In genomic region chr12:12282761-12283160, GRCh38 we compare ENCODE assay signal across 16 cellular contexts. TPM values are rescaled to one million over a fixed set of nuclear protein-coding genes. Genes with fewer than 3 reads are reported as not detected.
DNase-seq lines count a peak whose midpoint lies in the region; ATAC-seq and TF ChIP-seq lines count a peak whose summit lies in the region.
"Had no signal": no experiment of that assay in that cellular context is flagged by ENCODE, and none has a peak within 500 bp of the region (broad histone marks: within the 10 kb centered on the region; RNA-seq: fewer than 3 reads in every experiment).

No MANE protein-coding gene starts in this region.

- 53% methylated on average over 5 of the region's 5 CpGs for WGBS in HUES64
- WGBS in mammary epithelial cell (ENCODE audit: low coverage, missing lambda C conversion rate) = 4% methylated on average over 5 of the region's 5 CpGs

- in situ Hi-C loops in mammary epithelial cell (cut with MboI; ENCODE audit: low sequenced_read_pairs in 2 of 2) = no loop called here

- POLR2A ChIA-PET in A673 (lab: Charles Lee; ENCODE audit: low non-redundant PET) = no interaction called here

- ATAC-seq in HG02852 (IDR thresholded peaks at IDR 0.05; ENCODE audit: unreplicated experiment) (no peak), HG02759 (IDR thresholded peaks at IDR 0.05; ENCODE audit: unreplicated experiment) (no peak), HG03095 (IDR thresholded peaks at IDR 0.05; ENCODE audit: unreplicated experiment) (no peak)

- H3K27ac ChIP-seq in A673 (ENCODE audit: low read depth, low read length, poor library complexity, severe bottlenecking) (peak overlapping the region; percentile 60), HUES64 (ENCODE audit: low read depth, low read length) (peak overlapping the region; percentile 31; the same call in 1 of the 2 replicates), mammary epithelial cell (ENCODE audit: insufficient read depth, low read depth, low read length) (no peak overlapping the region)
- H3K27ac ChIP-seq: esophagus squamous epithelium, transverse colon, VCaP had no signal

- peaks cover 4% of the 10 kb centered on the region for H3K9me3 ChIP-seq in A673 (ENCODE audit: low read depth, low read length, poor library complexity, severe bottlenecking)
- no peaks in the 10 kb centered on the region for H3K9me3 ChIP-seq in HUES64 (ENCODE audit: insufficient read depth, low read depth, low read length)
- no peaks in the 10 kb centered on the region for H3K9me3 ChIP-seq in mammary epithelial cell (replicated peaks; ENCODE audit: insufficient read depth, low read length)
- H3K9me3 ChIP-seq: esophagus squamous epithelium, transverse colon had no signal

- H3K4me2 ChIP-seq in mammary epithelial cell (ENCODE audit: insufficient read depth, low read depth, low read length) = no peak overlapping the region

- peak overlapping the region; percentile 1 for H3K4me3 ChIP-seq in A673 (ENCODE audit: low read depth, low read length, poor library complexity, severe bottlenecking)
- H3K4me3 ChIP-seq in HUES64 (ENCODE audit: low read length) = no peak overlapping the region
- no peak overlapping the region for H3K4me3 ChIP-seq in mammary epithelial cell (replicated peaks in 1 of 3; ENCODE audit: insufficient read depth in 1 of 3, low read depth in 2 of 3, low read length in 3 of 3)
- H3K4me3 ChIP-seq: esophagus squamous epithelium, transverse colon had no signal

- no peaks in the 10 kb centered on the region for H3K79me2 ChIP-seq in mammary epithelial cell (ENCODE audit: insufficient read depth, low read length)

- peaks cover 31% of the 10 kb centered on the region for H3K4me1 ChIP-seq in A673 (ENCODE audit: insufficient read depth, low read length, poor library complexity, severe bottlenecking)
- peaks cover 35% of the 10 kb centered on the region for H3K4me1 ChIP-seq in HUES64 (ENCODE audit: insufficient read depth, low read length)
- peaks cover 4% of the 10 kb centered on the region for H3K4me1 ChIP-seq in mammary epithelial cell (ENCODE audit: insufficient read depth, low read length)
- H3K4me1 ChIP-seq: transverse colon had no signal

- H3K27me3 ChIP-seq in A673 (replicated peaks; ENCODE audit: insufficient read depth, low read depth, low read length, poor library complexity) = no peaks in the 10 kb centered on the region
- no peaks in the 10 kb centered on the region for H3K27me3 ChIP-seq in HUES64 (ENCODE audit: insufficient read depth, low read length)
- no peaks in the 10 kb centered on the region for H3K27me3 ChIP-seq in mammary epithelial cell (ENCODE audit: insufficient read depth, low read length)
- H3K27me3 ChIP-seq: transverse colon had no signal

- TF ChIP-seq CTCF in A673 (conservative IDR thresholded peaks at IDR 0.05; ENCODE audit: low read depth, low read length) (no peak), mammary epithelial cell (conservative IDR thresholded peaks at IDR 0.05 in 1 of 2, IDR thresholded peaks at IDR 0.05 in 1 of 2; ENCODE audit: extremely low read depth in 1 of 2, insufficient read depth in 1 of 2, low read depth in 1 of 2, low read length in 2 of 2) (no peak)

- H3K9ac ChIP-seq in HUES64 (ENCODE audit: low read depth, low read length) (no peak overlapping the region), mammary epithelial cell (ENCODE audit: insufficient read depth, low read length) (no peak overlapping the region)

- no peaks in the 10 kb centered on the region for H4K20me1 ChIP-seq in mammary epithelial cell (ENCODE audit: insufficient read depth, low read length)

- CTCF ChIA-PET in A673 (lab: Charles Lee) (interaction anchor here (0.5 to 0.7 kb wide), 2 partner anchors 16 to 67 kb away, joined by 3 read pairs; partner anchors contain the start of genes LRP6 and MANSC1), mammary epithelial cell (lab: Charles Lee; ENCODE audit: low non-redundant PET) (no interaction called here)

- BruUV-seq in A673 (replicated peaks; lab: Mats Ljungman, UMichigan) (no TSS peak), mammary epithelial cell (replicated peaks; lab: Mats Ljungman, UMichigan) (no TSS peak)

- dilution Hi-C loops in mammary epithelial cell (cut with HindIII; ENCODE audit: low sequenced_read_pairs) = no loop called here

- DNase-seq in A673 (ENCODE audit: low spot score) (peak; percentile 82), mammary epithelial cell (peak; percentile 78), kidney glomerular epithelial cell (lab: John Stamatoyannopoulos, UW) (peak; percentile 68)
- no peak for DNase-seq in activated CD8-positive, alpha-beta memory T cell treated with anti-CD3 and anti-CD28 coated beads, Interleukin-2, amount 50 U/mL, for 4 hours
- DNase-seq: activated T-cell treated with anti-CD3 and anti-CD28 coated beads for 4 hours, amygdala, esophagus squamous epithelium, left cardiac atrium, MM.1S, nephron progenitor cell, transverse colon had no signal

- no peak overlapping the region for H2AFZ ChIP-seq in mammary epithelial cell (ENCODE audit: low read depth, low read length)

- intact Hi-C loops in A673 (cut with micrococcal nuclease; ENCODE audit: unreplicated experiment) (no loop called here), mammary epithelial cell (cut with micrococcal nuclease) (no loop called here)

- H3K36me3 ChIP-seq in A673 (ENCODE audit: insufficient read depth, low read length, poor library complexity, severe bottlenecking) (no peaks in the 10 kb centered on the region), HUES64 (ENCODE audit: insufficient read depth, low read length) (no peaks in the 10 kb centered on the region), mammary epithelial cell (ENCODE audit: insufficient read depth, low read length) (no peaks in the 10 kb centered on the region)
- H3K36me3 ChIP-seq: esophagus squamous epithelium, transverse colon had no signal

RNA-seq across cellular contexts. Expression of gene LRP6, which starts 15.9 kb away (rescaled TPM):
- total RNA-seq in A673 (2021) (97.4 and 108 TPM in 2 replicates), mammary epithelial cell (10 to 100 TPM; 19.2 to 27.7 TPM)
- polyA plus RNA-seq in HUES64 (2013, experiment 1 of 2) = 27.0 TPM
- 28.2 TPM for polyA plus RNA-seq in HUES64 (2013, experiment 2 of 2)
- polyA plus RNA-seq in mammary epithelial cell = 13.9 TPM
- 216 TPM for polyA minus RNA-seq in mammary epithelial cell
